Comparison of ENCODE assay signal across 8 cellular contexts in the genomic region with DNA sequence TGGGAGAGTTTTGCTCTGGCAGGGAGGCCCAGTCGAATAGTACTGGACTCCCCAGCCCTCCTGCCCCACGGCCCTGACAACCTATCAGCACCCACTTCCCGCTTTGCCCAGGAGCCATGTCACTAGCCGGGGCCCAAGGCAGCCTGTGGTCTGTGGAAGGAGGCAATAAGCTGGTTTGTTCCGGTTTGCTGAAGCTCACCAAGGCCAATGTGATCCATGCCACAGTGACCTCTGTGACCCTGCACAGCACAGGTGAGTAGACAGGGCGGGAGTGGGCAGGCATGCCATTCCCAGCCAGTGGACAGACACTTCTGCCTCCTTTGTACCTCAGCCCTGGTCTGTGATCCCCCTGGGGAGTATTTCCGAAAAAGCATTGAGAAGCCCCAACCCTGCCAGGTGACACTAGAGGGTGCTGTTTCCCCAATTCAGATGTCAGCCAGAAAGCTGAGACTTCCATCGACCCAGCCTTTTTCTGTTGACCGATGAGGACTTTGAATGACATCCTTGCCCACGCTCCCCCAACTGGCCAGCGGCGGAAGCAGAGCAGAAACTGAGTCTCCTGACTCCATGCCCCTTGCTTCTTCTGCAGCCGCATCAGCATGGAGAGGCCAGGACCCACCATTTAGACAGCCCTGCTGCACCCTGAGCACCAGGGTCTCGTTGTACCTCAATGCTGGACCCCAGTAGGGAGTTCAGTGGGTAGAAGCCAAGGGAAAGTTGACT. TPM values are rescaled to one million over a fixed set of nuclear protein-coding genes. Genes with fewer than 3 reads are reported as not detected.
DNase-seq lines count a peak whose midpoint lies in the region; ATAC-seq and TF ChIP-seq lines count a peak whose summit lies in the region.

No MANE protein-coding gene starts in this region.

- H3K36me3 ChIP-seq in ovary, result no peaks in the 10 kb centered on the region

- intact Hi-C loops in Calu3 (cut with micrococcal nuclease; ENCODE audit: unreplicated experiment) (loop anchor here (1.0 kb wide), 2 partner anchors 50 to 197 kb away; no protein-coding TSS in a partner anchor), ovary (cut with DNase I) (loop anchor here in 1 of 4 donors (5.0 kb wide), 1 partner anchor 190 kb away; no protein-coding TSS in a partner anchor)

- WGBS in ovary, 3 donors, result 35 to 42% (median 35%) methylated on average over 14 of the region's 14 CpGs

- no peak overlapping the region for H3K27ac Mint-ChIP-seq in Calu3 (ENCODE audit: unreplicated experiment)

- no peak for TF ChIP-seq POLR2A in ovary (IDR thresholded peaks at IDR 0.05)

- BruUV-seq in Calu3 (replicated peaks; lab: Mats Ljungman, UMichigan), result no TSS peak

- H3K4me1 ChIP-seq in ovary (ENCODE audit: insufficient read depth), result no peaks in the 10 kb centered on the region

- H3K9me3 ChIP-seq in ovary, result no peaks in the 10 kb centered on the region

- H3K9me3 Mint-ChIP-seq in Calu3 (ENCODE audit: low read depth, unreplicated experiment), result no peaks in the 10 kb centered on the region

- no peak overlapping the region for H3K4me3 ChIP-seq in ovary

- no peak overlapping the region for H3K4me3 Mint-ChIP-seq in Calu3 (ENCODE audit: low read depth, unreplicated experiment)

- TF ChIP-seq CTCF in Calu3 (IDR thresholded peaks at IDR 0.05; ENCODE audit: unreplicated experiment) (peak; percentile 90), ovary (IDR thresholded peaks at IDR 0.05) (peak; percentile 61 to 64 (median 62))

- H3K4me1 Mint-ChIP-seq in Calu3 (ENCODE audit: low read depth, unreplicated experiment), result peaks cover 8% of the 10 kb centered on the region

- CTCF ChIA-PET in Calu3 (lab: Charles Lee), result interaction anchor here (0.6 to 2.6 kb wide), 14 partner anchors 8 to 196 kb away, joined by 3 to 27 read pairs (median 4); partner anchors contain the start of genes GRPEL2 and PCYOX1L

- H3K27me3 ChIP-seq in ovary, result no peaks in the 10 kb centered on the region

- no peak for TF ChIP-seq EP300 in ovary (IDR thresholded peaks at IDR 0.05)

- no peaks in the 10 kb centered on the region for H3K27me3 Mint-ChIP-seq in Calu3 (ENCODE audit: unreplicated experiment)

- DNase-seq in Calu3 (peak; percentile 89), HS-5 (ENCODE audit: low read depth) (peak; percentile 37), activated T-helper 1 cell treated with Interleukin-2 at 50 U/mL for 16 hours (ENCODE audit: low read depth) (peak; percentile 4), fibroblast of the conjunctiva (ENCODE audit: low read depth) (peak; percentile 57), ovary (peak; percentile 53 to 76 (median 68))

- peaks cover 16% of the 10 kb centered on the region for H3K36me3 Mint-ChIP-seq in Calu3 (ENCODE audit: insufficient read depth, unreplicated experiment)

- ATAC-seq in GM19468 (IDR thresholded peaks at IDR 0.05; ENCODE audit: extremely low read depth, unreplicated experiment) (peak; percentile 41), GM21447 (IDR thresholded peaks at IDR 0.05; ENCODE audit: unreplicated experiment) (no peak)

- no peak overlapping the region for H3K27ac ChIP-seq in ovary

TF ChIP-seq in PFSK-1, 5 proteins besides CTCF, POLR2A, EP300 and RAD21:
- TF ChIP-seq FOXP2 (optimal IDR thresholded peaks at IDR 0.05; ENCODE audit: borderline replicate concordance, extremely low read depth, extremely low read length, insufficient read depth) (peak; percentile 36), SIN3A (IDR thresholded peaks at IDR 0.05; ENCODE audit: borderline replicate concordance, insufficient read depth, low read length) (no peak)

RNA-seq across cellular contexts. Expression of gene PCYOX1L, which starts 9.6 kb away (rescaled TPM):
- total RNA-seq in Calu3 (2022) (29.2 and 29.9 TPM in 2 replicates), ovary (10 to 100 TPM in 2 of 7 donors, 1 to 10 TPM in 5; 5.8 to 11.5 (median 8.8) TPM)
- polyA plus RNA-seq in PFSK-1 (2012; ENCODE audit: insufficient read length, low read depth), result 9.7 TPM
- 10 to 100 TPM in 1 of 2 donors, 1 to 10 TPM in 1; 7.1 to 15.2 TPM for polyA plus RNA-seq in ovary

RNA-seq across cellular contexts. Expression of gene IL17B, which starts 11.7 kb away (rescaled TPM):
- total RNA-seq in Calu3 (2022) (not detected in 2 replicates), ovary (under 1 TPM in 2 of 7 donors, not detected in 5; 0.47 to 0.54 TPM)
- polyA plus RNA-seq in PFSK-1 (2012; ENCODE audit: insufficient read length, low read depth), result 0.54 TPM
- polyA plus RNA-seq in ovary, result 1 to 10 TPM in 1 of 2 donors, not detected in 1; 1.7 TPM

RNA-seq across cellular contexts. Expression of gene GRPEL2, which starts 22.1 kb away (rescaled TPM):
- total RNA-seq in Calu3 (2022) (28.2 and 31.0 TPM in 2 replicates), ovary (10 to 100 TPM in 6 of 7 donors, 1 to 10 TPM in 1; 7.8 to 17.5 (median 13.0) TPM)
- polyA plus RNA-seq in PFSK-1 (2012; ENCODE audit: insufficient read length, low read depth), result 24.2 TPM
- polyA plus RNA-seq in ovary, result 1 to 10 TPM; 5.9 to 6.8 TPM

Comparison
In these comparisons a context has a peak if more than half of its experiments do, and no peak if none do; other contexts are left out.
1. DNase-seq: peak in every context shown above with its lines; median percentile 89 in Calu3; 68 in ovary; 57 in fibroblast of the conjunctiva; 37 in HS-5; 4 in activated T-helper 1 cell treated with Interleukin-2 at 50 U/mL for 16 hours.